ENCODE assay signal across 16 cellular contexts in the genomic region with DNA sequence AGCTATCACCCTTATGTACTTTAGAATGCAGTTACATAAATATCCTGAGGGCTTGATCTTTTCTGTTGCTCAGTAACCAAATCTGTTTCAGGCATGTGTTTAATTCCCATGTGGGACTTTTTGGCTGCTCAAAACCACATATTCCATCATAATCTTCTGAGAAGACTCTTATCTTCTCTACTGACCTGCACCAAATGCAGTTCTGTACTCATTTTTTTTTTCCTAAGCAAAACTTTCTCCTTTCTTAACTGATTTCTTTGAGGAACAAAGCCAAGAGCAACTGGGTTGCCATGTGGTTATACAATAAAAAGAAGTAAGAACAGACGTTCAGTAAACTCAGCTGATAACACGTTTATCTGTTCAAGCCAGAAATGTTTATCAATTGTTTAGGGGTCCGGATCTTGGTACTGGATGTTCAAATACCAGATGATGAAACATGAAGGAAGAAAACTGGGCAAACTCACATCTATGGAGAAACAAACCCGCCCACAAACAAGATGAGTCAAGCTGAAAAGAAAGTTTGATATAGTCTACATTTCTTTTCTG. TPM values are rescaled to one million over a fixed set of nuclear protein-coding genes. Genes with fewer than 3 reads are reported as not detected.
DNase-seq lines count a peak whose midpoint lies in the region; TF ChIP-seq lines count a peak whose summit lies in the region.
"Had no signal": no experiment of that assay in that cellular context is flagged by ENCODE, and none has a peak within 500 bp of the region (broad histone marks: within the 10 kb centered on the region; RNA-seq: fewer than 3 reads in every experiment).

No MANE protein-coding gene starts in this region.

- WGBS in mesodermal cell (ENCODE audit: insufficient coverage in 2 of 2), 2 experiments = 80% methylated on average over 4 of the region's 4 CpGs; no CpG with 5 or more reads in 1 of the 2 experiments
- WGBS in thyroid gland, 2 donors = 57 to 59% methylated on average over 4 of the region's 4 CpGs

- no peaks in the 10 kb centered on the region for H3K4me1 Mint-ChIP-seq in T-helper 2 cell treated with Interferon-gamma antibody and Interleukin-4, amounts not matched to agents 5 μg/mL and 100 μg/mL, for 36 hours (ENCODE audit: low read depth)

- no peak for TF ChIP-seq POLR2A in thyroid gland (IDR thresholded peaks at IDR 0.05)

- H3K9me3 ChIP-seq in mesodermal cell (ENCODE audit: control insufficient read depth, low read length) (no peaks in the 10 kb centered on the region), thyroid gland (no peaks in the 10 kb centered on the region), WERI-Rb-1 (ENCODE audit: severe bottlenecking) (peaks cover 4% of the 10 kb centered on the region)

- H3K27ac ChIP-seq in mesodermal cell (ENCODE audit: low read depth, low read length, severe bottlenecking) (peak overlapping the region; percentile 60), thyroid gland (no peak overlapping the region), WERI-Rb-1 (no peak overlapping the region)

- intact Hi-C loops in thyroid gland (cut with DNase I) = no loop called here

- DNase-seq in NCI-H69 (lab: John Stamatoyannopoulos, UW) = peak; percentile 63
- peak; percentile 14 for DNase-seq in fibroblast of the conjunctiva (ENCODE audit: low read depth)
- DNase-seq in thyroid gland = no peak
- DNase-seq in T-helper 2 cell treated with Interferon-gamma antibody and Interleukin-4, amounts not matched to agents 5 μg/mL and 100 μg/mL, for 36 hours (ENCODE audit: low spot score) = no peak
- no peak for DNase-seq in putamen (ENCODE audit: low spot score)
- no peak for DNase-seq in WERI-Rb-1
- DNase-seq: activated CD4-positive, alpha-beta T cell treated with anti-CD3 and anti-CD28 coated beads, Interleukin-2, amount 50 U/mL, for 48 hours; activated naive CD4-positive, alpha-beta T cell; cerebellar nuclear complex; effector memory CD8-positive, alpha-beta T cell; NCI-H1417; SHP77 had no signal

- peaks cover 30% of the 10 kb centered on the region for H3K9me3 Mint-ChIP-seq in T-helper 2 cell treated with Interferon-gamma antibody and Interleukin-4, amounts not matched to agents 5 μg/mL and 100 μg/mL, for 36 hours

- H3K4me1 ChIP-seq in mesodermal cell (ENCODE audit: control insufficient read depth, insufficient read depth, low read length, poor library complexity, severe bottlenecking) (peaks cover 19% of the 10 kb centered on the region), thyroid gland (no peaks in the 10 kb centered on the region)

- H3K4me3 Mint-ChIP-seq in T-helper 2 cell treated with Interferon-gamma antibody and Interleukin-4, amounts not matched to agents 5 μg/mL and 100 μg/mL, for 36 hours = no peak overlapping the region
- H3K4me3 Mint-ChIP-seq: effector memory CD8-positive, alpha-beta T cell; neural crest cell had no signal

- H3K36me3 ChIP-seq in mesodermal cell (ENCODE audit: control insufficient read depth, insufficient read depth, low read length) = no peaks in the 10 kb centered on the region
- no peaks in the 10 kb centered on the region for H3K36me3 ChIP-seq in thyroid gland
- H3K36me3 ChIP-seq in WERI-Rb-1 = no peaks in the 10 kb centered on the region

- no peaks in the 10 kb centered on the region for H3K27me3 Mint-ChIP-seq in T-helper 2 cell treated with Interferon-gamma antibody and Interleukin-4, amounts not matched to agents 5 μg/mL and 100 μg/mL, for 36 hours (ENCODE audit: low read depth)

- TF ChIP-seq CTCF in thyroid gland (IDR thresholded peaks at IDR 0.05) (no peak), WERI-Rb-1 (IDR thresholded peaks at IDR 0.05; ENCODE audit: low read depth, low read length) (no peak)

- H3K36me3 Mint-ChIP-seq in T-helper 2 cell treated with Interferon-gamma antibody and Interleukin-4, amounts not matched to agents 5 μg/mL and 100 μg/mL, for 36 hours (ENCODE audit: low read depth) = no peaks in the 10 kb centered on the region

- H3K4me3 ChIP-seq in mesodermal cell (ENCODE audit: extremely low read depth, insufficient read depth, low read length, poor library complexity, severe bottlenecking) = no peak overlapping the region
- H3K4me3 ChIP-seq in thyroid gland (replicated peaks in 1 of 3) = no peak overlapping the region
- H3K4me3 ChIP-seq in WERI-Rb-1 (ENCODE audit: low read depth, low read length) = no peak overlapping the region
- H3K4me3 ChIP-seq: GM12878 had no signal

- H3K27ac Mint-ChIP-seq in T-helper 2 cell treated with Interferon-gamma antibody and Interleukin-4, amounts not matched to agents 5 μg/mL and 100 μg/mL, for 36 hours = no peak overlapping the region
- H3K27ac Mint-ChIP-seq: effector memory CD8-positive, alpha-beta T cell had no signal

- H3K27me3 ChIP-seq in thyroid gland = no peaks in the 10 kb centered on the region
- H3K27me3 ChIP-seq in WERI-Rb-1 (ENCODE audit: insufficient read depth, low read depth, severe bottlenecking) = no peaks in the 10 kb centered on the region

RNA-seq across cellular contexts. Expression of gene TMEM132C, which starts 50.1 kb away (rescaled TPM):
- 12.4 TPM for polyA plus RNA-seq in mesodermal cell (2013, experiment 1 of 2)
- 10.2 TPM for polyA plus RNA-seq in mesodermal cell (2013, experiment 2 of 2)
- total RNA-seq in thyroid gland = 1 to 10 TPM in 2 of 4 donors, under 1 TPM in 2; 0.27 to 2.5 (median 1.0) TPM
- total RNA-seq: fibroblast of lung, GM12878 had no signal
- polyA plus RNA-seq: fibroblast of lung, GM12878 had no signal

Comparison
In these comparisons a context has a peak if more than half of its experiments do, and no peak if none do; other contexts are left out.
1. DNase-seq: peak in NCI-H69 (single experiment) and fibroblast of the conjunctiva (single experiment); none in thyroid gland (0 of 2), T-helper 2 cell treated with Interferon-gamma antibody and Interleukin-4, amounts not matched to agents 5 μg/mL and 100 μg/mL, for 36 hours (single experiment), putamen (single experiment) and WERI-Rb-1 (single experiment).